In the genomic region with DNA sequence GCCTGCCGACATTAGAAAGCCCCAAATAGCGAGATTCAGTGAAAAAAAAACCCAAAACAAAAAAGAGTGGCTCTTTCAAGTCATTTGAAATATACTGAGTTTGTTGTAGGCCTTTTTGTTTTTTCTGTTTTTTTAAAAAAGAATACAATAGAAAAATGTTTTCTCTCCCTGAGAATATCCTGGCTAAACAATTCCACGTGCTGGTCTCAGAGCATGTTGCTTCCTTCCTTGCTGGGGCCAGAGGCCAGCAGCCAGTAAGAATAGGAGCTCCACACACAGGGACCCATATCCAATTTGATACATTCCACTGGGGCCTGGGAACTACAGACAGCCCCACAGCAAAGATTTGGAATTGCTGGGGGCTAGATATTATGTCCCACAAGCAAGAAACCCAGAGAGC, we compare ENCODE assay signal across 25 cellular contexts.
"Had no signal": no experiment of that assay in that cellular context is flagged by ENCODE, and none has a peak within 500 bp of the region (broad histone marks: within the 10 kb centered on the region; RNA-seq: fewer than 3 reads in every experiment).

No MANE protein-coding gene starts in this region.

- H3K9me3 ChIP-seq: left lung, prostate gland, spleen, thyroid gland had no signal

- H3K27ac Mint-ChIP-seq: activated CD4-positive, alpha-beta T cell treated with anti-CD3 and anti-CD28 coated beads for 36 hours; activated naive CD8-positive, alpha-beta T cell treated with anti-CD3 and anti-CD28 coated beads, Interleukin-2, amount 10 ng/mL, durations not matched to agents 7 days and 5 days; immature natural killer cell; mesothelial cell of epicardium; natural killer cell had no signal

- H3K36me3 Mint-ChIP-seq: activated naive CD8-positive, alpha-beta T cell treated with anti-CD3 and anti-CD28 coated beads, Interleukin-2, amount 10 ng/mL, durations not matched to agents 7 days and 5 days; immature natural killer cell; natural killer cell had no signal

- H2AFZ ChIP-seq: hepatocyte had no signal

- H3K4me1 Mint-ChIP-seq: immature natural killer cell, mesothelial cell of epicardium, natural killer cell, WTC11 had no signal

- DNase-seq: activated CD4-positive, alpha-beta T cell treated with anti-CD3 and anti-CD28 coated beads for 36 hours; activated CD4-positive, alpha-beta T cell treated with anti-CD3 and anti-CD28 coated beads, Interleukin-2, amount 50 U/mL, for 48 hours; activated naive CD4-positive, alpha-beta T cell treated with Interleukin-2 at 50 U/mL for 16 hours; activated naive CD8-positive, alpha-beta T cell treated with anti-CD3 and anti-CD28 coated beads, Interleukin-2, amount 10 ng/mL, durations not matched to agents 7 days and 5 days; activated T-cell treated with anti-CD3 and anti-CD28 coated beads, Interleukin-2, amount 50 U/mL, for 48 hours; amniotic stem cell; cerebellar nuclear complex; effector CD4-positive, alpha-beta T cell; foreskin melanocyte; immature natural killer cell; natural killer cell; stimulated activated CD4-positive, alpha-beta T cell treated with anti-CD3 and anti-CD28 coated beads, Interleukin-4, amount 100 ng/mL, for 1 hour; stimulated activated naive CD8-positive, alpha-beta T cell treated with anti-CD3 and anti-CD28 coated beads, Interleukin-15, Interleukin-2, amounts not matched to agents 100 U/mL and 50 U/mL, for 24 hours; T1000; thyroid gland had no signal

- H3K4me3 Mint-ChIP-seq: activated CD4-positive, alpha-beta T cell treated with anti-CD3 and anti-CD28 coated beads for 36 hours; activated naive CD8-positive, alpha-beta T cell treated with anti-CD3 and anti-CD28 coated beads, Interleukin-2, amount 10 ng/mL, durations not matched to agents 7 days and 5 days; immature natural killer cell; mesothelial cell of epicardium; natural killer cell; WTC11 had no signal

- H3K4me2 ChIP-seq: hepatocyte had no signal

- H3K36me3 ChIP-seq: left lung, prostate gland, spleen, thyroid gland had no signal

- H3K79me2 ChIP-seq: hepatocyte had no signal

- ATAC-seq: activated CD4-positive, alpha-beta T cell treated with anti-CD3 and anti-CD28 coated beads for 36 hours; left lung; natural killer cell; stimulated activated naive CD8-positive, alpha-beta T cell treated with anti-CD3 and anti-CD28 coated beads, Interleukin-15, Interleukin-2, amounts not matched to agents 100 U/mL and 50 U/mL, for 24 hours; WTC11 had no signal

- H3K27ac ChIP-seq: coronary artery, left lung, prostate gland, spleen, thyroid gland had no signal

- H3K27me3 Mint-ChIP-seq: activated CD4-positive, alpha-beta T cell treated with anti-CD3 and anti-CD28 coated beads for 36 hours had no signal

- H3K9me3 Mint-ChIP-seq: activated naive CD8-positive, alpha-beta T cell treated with anti-CD3 and anti-CD28 coated beads, Interleukin-2, amount 10 ng/mL, durations not matched to agents 7 days and 5 days; immature natural killer cell; natural killer cell had no signal

- FAIRE-seq: bronchial epithelial cell, endometrium had no signal

- H3K27me3 ChIP-seq: hepatocyte, left lung, spleen, thyroid gland had no signal

- H3K4me3 ChIP-seq: coronary artery, hepatocyte, left lung, lung, prostate gland, spleen, thyroid gland had no signal

- H3K4me1 ChIP-seq: prostate gland, spleen, thyroid gland had no signal
